8 cellular contexts compared by ENCODE assay signal in genomic region chr2:70340921-70341765, GRCh38. TPM values are rescaled to one million over a fixed set of nuclear protein-coding genes. Genes with fewer than 3 reads are reported as not detected.
A peak's percentile ranks its signal among the peaks of the same experiment; 100 is the strongest.
DNase-seq lines count a peak whose midpoint lies in the region; TF ChIP-seq lines count a peak whose summit lies in the region.

No MANE protein-coding gene starts in this region.

- H3K27me3 ChIP-seq in breast epithelium, result no peaks in the 10 kb centered on the region

- no peak overlapping the region for H3K27ac ChIP-seq in breast epithelium

- H3K9me3 ChIP-seq in breast epithelium, result no peaks in the 10 kb centered on the region

- intact Hi-C loops in breast epithelium (cut with DNase I; ENCODE audit: low total_unique reads), result no loop called here

- peak; percentile 80 to 93 (median 81) for TF ChIP-seq CTCF in breast epithelium (IDR thresholded peaks at IDR 0.05)

- DNase-seq in NCI-H2029 treated with DMSO at 0.1 percent for 48 hours (lab: John Stamatoyannopoulos, UW) (peak; percentile 62), NCI-H2029 (lab: John Stamatoyannopoulos, UW) (no peak), LoVo (ENCODE audit: low spot score) (peak; percentile 66), SKM-1 treated with dmso at 0.1 percent for 144 hours (lab: John Stamatoyannopoulos, UW; ENCODE audit: unreplicated experiment) (peak; percentile 66), breast epithelium (ENCODE audit: low spot score in 2 of 2) (no peak), iris pigment epithelial cell (ENCODE audit: low read depth) (peak; percentile 26), GF-D8 (lab: John Stamatoyannopoulos, UW) (no peak)
- DNase-seq in stimulated activated CD4-positive, alpha-beta T cell treated with anti-CD3 and anti-CD28 coated beads, Interleukin-2, amount 100 ng/mL, for 48 hours, result peak; percentile 26 to 35

- no peak overlapping the region for H3K4me3 ChIP-seq in breast epithelium

- no peaks in the 10 kb centered on the region for H3K36me3 ChIP-seq in breast epithelium

- H3K4me1 ChIP-seq in breast epithelium, result no peaks in the 10 kb centered on the region

- TF ChIP-seq POLR2A in breast epithelium (IDR thresholded peaks at IDR 0.05), result no peak

RNA-seq across cellular contexts. Expression of gene FAM136A, which starts 39.3 kb away (rescaled TPM):
- total RNA-seq in breast epithelium, result 10 to 100 TPM; 24.2 to 28.2 (median 26.9) TPM

RNA-seq across cellular contexts. Expression of gene SNRPG, which starts 47.6 kb away (rescaled TPM):
- 100 to 1,000 TPM in 2 of 3 donors, 10 to 100 TPM in 1; 79.0 to 201 (median 104) TPM for total RNA-seq in breast epithelium

Comparison
In these comparisons a context has a peak if more than half of its experiments do, and no peak if none do; other contexts are left out.
1. DNase-seq: peak in NCI-H2029 treated with DMSO at 0.1 percent for 48 hours (single experiment), LoVo (single experiment), SKM-1 treated with dmso at 0.1 percent for 144 hours (single experiment), iris pigment epithelial cell (single experiment) and stimulated activated CD4-positive, alpha-beta T cell treated with anti-CD3 and anti-CD28 coated beads, Interleukin-2, amount 100 ng/mL, for 48 hours (2 of 2); none in NCI-H2029 (single experiment), breast epithelium (0 of 2) and GF-D8 (single experiment).